In the genomic region with DNA sequence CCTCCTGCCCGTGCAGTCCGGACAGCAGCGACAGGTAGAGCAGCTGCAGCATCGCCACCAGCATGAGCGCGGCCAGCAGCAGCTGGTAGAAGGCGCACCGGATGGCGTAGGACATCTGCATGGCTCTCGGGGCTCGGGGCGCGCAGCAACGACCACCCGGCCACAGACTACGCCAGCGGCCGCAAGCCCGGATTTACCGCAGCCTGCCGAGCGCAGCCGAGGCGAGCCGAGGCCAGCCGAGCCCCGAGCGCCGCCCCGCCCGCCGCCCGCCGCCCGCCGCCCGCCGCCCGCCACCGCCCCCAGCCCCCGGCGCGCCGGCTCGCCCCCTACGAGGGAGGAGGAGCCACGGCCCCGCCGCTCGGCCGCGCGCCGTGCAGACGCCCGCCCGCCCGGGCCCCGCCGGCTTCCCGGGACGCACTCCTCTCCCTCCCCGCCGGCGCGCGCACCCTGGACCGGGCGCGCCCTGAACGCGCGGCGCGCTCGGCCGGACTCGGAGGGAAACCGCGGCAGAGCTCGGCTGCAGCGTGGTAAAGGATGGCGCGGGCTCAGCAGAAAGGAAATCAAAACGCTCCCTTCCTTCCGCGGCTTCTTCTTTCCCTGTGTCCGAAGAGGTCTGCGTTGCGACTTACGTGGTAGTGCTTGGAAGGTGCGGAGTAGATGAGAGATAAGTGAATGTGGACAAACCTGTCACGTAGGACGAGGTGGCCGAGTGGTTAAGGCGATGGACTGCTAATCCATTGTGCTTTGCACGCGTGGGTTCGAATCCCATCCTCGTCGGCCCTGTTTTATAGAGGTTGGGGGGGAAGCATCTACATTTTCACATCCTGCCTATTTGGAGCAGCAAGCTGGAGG, we compare ENCODE assay signal across 1 cellular context.
TF ChIP-seq lines count a peak whose summit lies in the region.

A gene (minus strand): TSS at position 205 of the 852 bp plus-strand sequence. CDS start 84 bp downstream, at position 121.

TF ChIP-seq in Ishikawa, 13 proteins besides CTCF, POLR2A, EP300 and RAD21 (continued from another document):
- no peak for TF ChIP-seq EGR1 (IDR thresholded peaks at IDR 0.05)
TF ChIP-seq in Ishikawa: peak in this region for 7.
